1 cellular context compared by ENCODE assay signal in the genomic region with DNA sequence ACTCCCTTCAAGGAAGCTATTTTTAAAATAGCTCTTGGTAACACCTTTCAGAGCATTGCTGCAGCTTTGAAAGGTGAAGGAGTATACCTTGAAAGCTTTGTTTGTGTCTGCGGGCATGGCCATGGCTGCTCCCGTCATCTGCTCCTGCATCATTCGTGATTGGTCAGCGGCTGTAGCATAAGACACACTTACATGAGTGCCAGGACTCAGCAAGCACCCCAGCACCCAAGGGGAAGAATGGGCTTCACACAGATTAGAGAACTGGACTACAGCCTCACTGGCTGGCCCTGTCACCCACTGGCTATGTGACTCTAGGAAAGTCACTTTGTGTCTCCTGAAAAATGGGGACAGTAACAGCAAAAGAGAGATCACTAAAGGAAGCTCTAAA.
TF ChIP-seq lines count a peak whose summit lies in the region.

No MANE protein-coding gene starts in this region.

TF ChIP-seq in HepG2, 621 proteins besides CTCF, POLR2A, EP300 and RAD21:
- TF ChIP-seq MATR3 (CRISPR knock-in tag; IDR thresholded peaks at IDR 0.05) (no peak), ZNF589 (CRISPR knock-in tag; conservative IDR thresholded peaks at IDR 0.05) (no peak), ZNF430 (CRISPR knock-in tag; IDR thresholded peaks at IDR 0.05) (no peak), HOXD1 (CRISPR knock-in tag; IDR thresholded peaks at IDR 0.05) (no peak), ZNF777 (CRISPR knock-in tag; IDR thresholded peaks at IDR 0.05) (no peak), ZNF383 (CRISPR knock-in tag; IDR thresholded peaks at IDR 0.05; ENCODE audit: borderline replicate concordance) (no peak), ZNF407 (CRISPR knock-in tag; IDR thresholded peaks at IDR 0.05; ENCODE audit: not compliant biosample characterization) (no peak), ARID3A (IDR thresholded peaks at IDR 0.05; ENCODE audit: low read depth, low read length) (no peak), FOXM1 (CRISPR knock-in tag; IDR thresholded peaks at IDR 0.05) (no peak), HNRNPUL1 (IDR thresholded peaks at IDR 0.05; ENCODE audit: low read depth, low read length) (no peak), CCAR2 (optimal IDR thresholded peaks at IDR 0.05; ENCODE audit: low read depth, low read length) (no peak), ZNF543 (CRISPR knock-in tag; IDR thresholded peaks at IDR 0.05) (no peak), ZNF766 (CRISPR knock-in tag; IDR thresholded peaks at IDR 0.05; ENCODE audit: borderline replicate concordance) (no peak), ZNF549 (CRISPR knock-in tag; IDR thresholded peaks at IDR 0.05) (no peak), ZNF256 (CRISPR knock-in tag; conservative IDR thresholded peaks at IDR 0.05) (no peak), KDM4B (CRISPR knock-in tag; IDR thresholded peaks at IDR 0.05) (no peak), SATB2 (CRISPR knock-in tag; IDR thresholded peaks at IDR 0.05) (no peak), BHLHE40 (IDR thresholded peaks at IDR 0.05; ENCODE audit: low read length) (no peak), ZFP41 (CRISPR knock-in tag; IDR thresholded peaks at IDR 0.05; ENCODE audit: borderline replicate concordance) (no peak)
- TF ChIP-seq, protein P1, sequence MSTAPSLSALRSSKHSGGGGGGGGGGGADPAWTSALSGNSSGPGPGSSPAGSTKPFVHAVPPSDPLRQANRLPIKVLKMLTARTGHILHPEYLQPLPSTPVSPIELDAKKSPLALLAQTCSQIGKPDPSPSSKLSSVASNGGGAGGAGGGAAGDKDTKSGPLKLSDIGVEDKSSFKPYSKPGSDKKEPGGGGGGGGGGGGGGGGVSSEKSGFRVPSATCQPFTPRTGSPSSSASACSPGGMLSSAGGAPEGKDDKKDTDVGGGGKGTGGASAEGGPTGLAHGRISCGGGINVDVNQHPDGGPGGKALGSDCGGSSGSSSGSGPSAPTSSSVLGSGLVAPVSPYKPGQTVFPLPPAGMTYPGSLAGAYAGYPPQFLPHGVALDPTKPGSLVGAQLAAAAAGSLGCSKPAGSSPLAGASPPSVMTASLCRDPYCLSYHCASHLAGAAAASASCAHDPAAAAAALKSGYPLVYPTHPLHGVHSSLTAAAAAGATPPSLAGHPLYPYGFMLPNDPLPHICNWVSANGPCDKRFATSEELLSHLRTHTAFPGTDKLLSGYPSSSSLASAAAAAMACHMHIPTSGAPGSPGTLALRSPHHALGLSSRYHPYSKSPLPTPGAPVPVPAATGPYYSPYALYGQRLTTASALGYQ (CRISPR knock-in tag; IDR thresholded peaks at IDR 0.05), result no peak
